Comparison of ENCODE assay signal across 21 cellular contexts in the genomic region with DNA sequence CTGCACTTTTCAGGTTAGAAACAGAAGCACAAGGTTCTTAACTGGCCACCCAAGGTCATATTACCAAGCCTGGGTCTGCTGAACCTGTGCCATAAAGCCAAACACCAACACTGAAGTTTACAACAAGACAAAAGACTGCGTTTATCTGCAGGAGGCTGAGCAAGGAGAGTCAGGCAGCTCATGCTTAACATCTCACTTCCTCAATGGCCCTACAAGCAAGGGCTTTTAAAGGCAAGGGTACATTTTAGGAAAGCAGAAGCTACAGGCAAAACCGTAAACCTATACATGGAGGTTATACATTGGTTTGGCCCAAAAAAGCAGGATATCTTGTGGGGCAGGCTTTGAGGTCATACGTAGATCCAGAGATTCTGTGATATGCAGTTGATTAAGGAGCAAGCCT.
DNase-seq lines count a peak whose midpoint lies in the region; ATAC-seq and TF ChIP-seq lines count a peak whose summit lies in the region.
"Had no signal": no experiment of that assay in that cellular context is flagged by ENCODE, and none has a peak within 500 bp of the region (broad histone marks: within the 10 kb centered on the region; RNA-seq: fewer than 3 reads in every experiment).

No MANE protein-coding gene starts in this region.

- H3K36me3 ChIP-seq in HUES48 (ENCODE audit: control insufficient read depth, insufficient read depth, low read length) = no peaks in the 10 kb centered on the region
- H3K36me3 ChIP-seq: breast epithelium, esophagus squamous epithelium, heart left ventricle, upper lobe of left lung had no signal

- TF ChIP-seq CTCF in brain (conservative IDR thresholded peaks at IDR 0.05) = no peak
- TF ChIP-seq CTCF in foreskin keratinocyte (conservative IDR thresholded peaks at IDR 0.05) = no peak

- H3K4me1 ChIP-seq in HUES48 (ENCODE audit: control insufficient read depth, insufficient read depth, low read length) (peaks cover 32% of the 10 kb centered on the region), foreskin keratinocyte (no peaks in the 10 kb centered on the region)
- H3K4me1 ChIP-seq: breast epithelium, esophagus squamous epithelium, upper lobe of left lung had no signal

- peaks cover 90% of the 10 kb centered on the region for H3K4me1 Mint-ChIP-seq in brain
- peaks cover 29 to 56% of the 10 kb centered on the region in 2 donors for H3K4me1 Mint-ChIP-seq in stimulated activated naive B cell treated with anti-CD40 and anti-IgM and Interleukin-4, amounts not matched to agents 10 μg/mL and 1 μg/mL and 100 μg/mL, for 72 hours
- peaks cover 19% of the 10 kb centered on the region for H3K4me1 Mint-ChIP-seq in T-helper 2 cell treated with Interferon-gamma antibody and Interleukin-4, amounts not matched to agents 5 μg/mL and 100 μg/mL, for 36 hours (ENCODE audit: low read depth)
- H3K4me1 Mint-ChIP-seq in activated naive CD4-positive, alpha-beta T cell treated with anti-CD3 and anti-CD28 coated beads for 36 hours (ENCODE audit: low read depth) = peaks cover 14% of the 10 kb centered on the region

- H3K27ac ChIP-seq in HUES48 (ENCODE audit: low read depth, low read length) (peak overlapping the region; percentile 68), foreskin keratinocyte (no peak overlapping the region)
- H3K27ac ChIP-seq: breast epithelium, esophagus squamous epithelium, GM23248, heart left ventricle, upper lobe of left lung had no signal

- ATAC-seq in stimulated activated naive B cell treated with anti-CD40 and anti-IgM and Interleukin-4, amounts not matched to agents 10 μg/mL and 1 μg/mL and 100 μg/mL, for 72 hours (replicated peaks) = peak; percentile 89 to 90
- ATAC-seq in foreskin keratinocyte = no peak
- ATAC-seq: heart left ventricle, natural killer cell had no signal

- DNase-seq in NOMO-1 treated with dmso at 0.1 percent for 144 hours (lab: John Stamatoyannopoulos, UW; ENCODE audit: unreplicated experiment) (peak; percentile 61), foreskin keratinocyte (no peak), SHP77 (lab: John Stamatoyannopoulos, UW) (no peak)
- peak; percentile 15 for DNase-seq in stimulated activated naive B cell treated with anti-CD40 and anti-IgM and Interleukin-4, amounts not matched to agents 10 μg/mL and 1 μg/mL and 100 μg/mL, for 72 hours
- DNase-seq in T-helper 2 cell treated with Interferon-gamma antibody and Interleukin-4, amounts not matched to agents 5 μg/mL and 100 μg/mL, for 36 hours (ENCODE audit: low spot score) = no peak
- no peak for DNase-seq in activated naive CD4-positive, alpha-beta T cell treated with anti-CD3 and anti-CD28 coated beads for 36 hours
- DNase-seq: activated CD4-positive, alpha-beta memory T cell treated with anti-CD3 and anti-CD28 coated beads for 36 hours; activated T-cell treated with anti-CD3 and anti-CD28 coated beads, Interleukin-2, amount 50 U/mL, for 24 hours; esophagus squamous epithelium; GM23248; heart left ventricle; mammary epithelial cell; natural killer cell; NCI-H1694; NCI-H524 treated with DMSO at 0.1 percent for 48 hours; SK-N-SH; stimulated activated naive CD4-positive, alpha-beta T cell; upper lobe of left lung had no signal

- 0 out of 2 replicates have a peak overlapping the region, but pooled peaks have one; percentile 45 for H3K4me3 ChIP-seq in HUES48 (ENCODE audit: low read depth, low read length)
- H3K4me3 ChIP-seq: breast epithelium, esophagus squamous epithelium, GM23248, heart left ventricle, upper lobe of left lung had no signal

- intact Hi-C loops in activated naive CD4-positive, alpha-beta T cell treated with anti-CD3 and anti-CD28 coated beads for 36 hours (cut with micrococcal nuclease) = no loop called here

- H3K27ac Mint-ChIP-seq in brain = peak overlapping the region; percentile 8 to 83 (median 59)
- no peak overlapping the region for H3K27ac Mint-ChIP-seq in stimulated activated naive B cell treated with anti-CD40 and anti-IgM and Interleukin-4, amounts not matched to agents 10 μg/mL and 1 μg/mL and 100 μg/mL, for 72 hours
- H3K27ac Mint-ChIP-seq in T-helper 2 cell treated with Interferon-gamma antibody and Interleukin-4, amounts not matched to agents 5 μg/mL and 100 μg/mL, for 36 hours = no peak overlapping the region
- H3K27ac Mint-ChIP-seq in activated naive CD4-positive, alpha-beta T cell treated with anti-CD3 and anti-CD28 coated beads for 36 hours = no peak overlapping the region
- H3K27ac Mint-ChIP-seq: activated CD4-positive, alpha-beta memory T cell treated with anti-CD3 and anti-CD28 coated beads for 36 hours; activated T-cell treated with anti-CD3 and anti-CD28 coated beads, Interleukin-2, amount 50 U/mL, for 24 hours; natural killer cell had no signal

- peaks cover 58% of the 10 kb centered on the region for H3K36me3 Mint-ChIP-seq in brain
- H3K36me3 Mint-ChIP-seq in stimulated activated naive B cell treated with anti-CD40 and anti-IgM and Interleukin-4, amounts not matched to agents 10 μg/mL and 1 μg/mL and 100 μg/mL, for 72 hours = no peaks in the 10 kb centered on the region
- H3K36me3 Mint-ChIP-seq in T-helper 2 cell treated with Interferon-gamma antibody and Interleukin-4, amounts not matched to agents 5 μg/mL and 100 μg/mL, for 36 hours (ENCODE audit: low read depth) = no peaks in the 10 kb centered on the region
- no peaks in the 10 kb centered on the region for H3K36me3 Mint-ChIP-seq in activated naive CD4-positive, alpha-beta T cell treated with anti-CD3 and anti-CD28 coated beads for 36 hours (ENCODE audit: low read depth)
- H3K36me3 Mint-ChIP-seq: activated CD4-positive, alpha-beta memory T cell treated with anti-CD3 and anti-CD28 coated beads for 36 hours; natural killer cell had no signal

- no peaks in the 10 kb centered on the region for H3K27me3 Mint-ChIP-seq in brain
- peaks cover 0 to 3% of the 10 kb centered on the region in 2 donors for H3K27me3 Mint-ChIP-seq in stimulated activated naive B cell treated with anti-CD40 and anti-IgM and Interleukin-4, amounts not matched to agents 10 μg/mL and 1 μg/mL and 100 μg/mL, for 72 hours
- no peaks in the 10 kb centered on the region for H3K27me3 Mint-ChIP-seq in T-helper 2 cell treated with Interferon-gamma antibody and Interleukin-4, amounts not matched to agents 5 μg/mL and 100 μg/mL, for 36 hours (ENCODE audit: low read depth)
- H3K27me3 Mint-ChIP-seq in activated naive CD4-positive, alpha-beta T cell treated with anti-CD3 and anti-CD28 coated beads for 36 hours (ENCODE audit: low read depth) = no peaks in the 10 kb centered on the region
- H3K27me3 Mint-ChIP-seq: activated CD4-positive, alpha-beta memory T cell treated with anti-CD3 and anti-CD28 coated beads for 36 hours; activated T-cell treated with anti-CD3 and anti-CD28 coated beads, Interleukin-2, amount 50 U/mL, for 24 hours had no signal

- peak overlapping the region; percentile 20; the same call in 1 of the 2 replicates for H3K9ac ChIP-seq in HUES48 (ENCODE audit: low read depth, low read length)
- H3K9ac ChIP-seq: GM23248, SK-N-SH had no signal

- CTCF ChIA-PET in activated naive CD4-positive, alpha-beta T cell treated with anti-CD3 and anti-CD28 coated beads for 36 hours (lab: Charles Lee) = interaction anchor here (1.1 to 1.7 kb wide), 3 partner anchors 10 to 73 kb away, joined by 3 to 8 read pairs (median 4); no protein-coding TSS in a partner anchor

- H3K4me3 Mint-ChIP-seq in brain = no peak overlapping the region
- H3K4me3 Mint-ChIP-seq in stimulated activated naive B cell treated with anti-CD40 and anti-IgM and Interleukin-4, amounts not matched to agents 10 μg/mL and 1 μg/mL and 100 μg/mL, for 72 hours = no peak overlapping the region
- no peak overlapping the region for H3K4me3 Mint-ChIP-seq in T-helper 2 cell treated with Interferon-gamma antibody and Interleukin-4, amounts not matched to agents 5 μg/mL and 100 μg/mL, for 36 hours
- H3K4me3 Mint-ChIP-seq in activated naive CD4-positive, alpha-beta T cell treated with anti-CD3 and anti-CD28 coated beads for 36 hours = no peak overlapping the region
- H3K4me3 Mint-ChIP-seq: activated CD4-positive, alpha-beta memory T cell treated with anti-CD3 and anti-CD28 coated beads for 36 hours; activated T-cell treated with anti-CD3 and anti-CD28 coated beads, Interleukin-2, amount 50 U/mL, for 24 hours; natural killer cell had no signal

- H3K27me3 ChIP-seq in HUES48 (ENCODE audit: control insufficient read depth, insufficient read depth, low read length) (no peaks in the 10 kb centered on the region), foreskin keratinocyte (no peaks in the 10 kb centered on the region)
- H3K27me3 ChIP-seq: breast epithelium, esophagus squamous epithelium, heart left ventricle, upper lobe of left lung had no signal

- H3K9me3 ChIP-seq in HUES48 (ENCODE audit: control insufficient read depth, insufficient read depth, low read length) = no peaks in the 10 kb centered on the region
- H3K9me3 ChIP-seq: breast epithelium, esophagus squamous epithelium, heart left ventricle, SK-N-SH, upper lobe of left lung had no signal

- peaks cover 0 to 2% (median 0%) of the 10 kb centered on the region in 5 experiments for H3K9me3 Mint-ChIP-seq in brain
- H3K9me3 Mint-ChIP-seq in stimulated activated naive B cell treated with anti-CD40 and anti-IgM and Interleukin-4, amounts not matched to agents 10 μg/mL and 1 μg/mL and 100 μg/mL, for 72 hours = no peaks in the 10 kb centered on the region
- H3K9me3 Mint-ChIP-seq in T-helper 2 cell treated with Interferon-gamma antibody and Interleukin-4, amounts not matched to agents 5 μg/mL and 100 μg/mL, for 36 hours = no peaks in the 10 kb centered on the region
- no peaks in the 10 kb centered on the region for H3K9me3 Mint-ChIP-seq in activated naive CD4-positive, alpha-beta T cell treated with anti-CD3 and anti-CD28 coated beads for 36 hours
- H3K9me3 Mint-ChIP-seq: activated CD4-positive, alpha-beta memory T cell treated with anti-CD3 and anti-CD28 coated beads for 36 hours; activated T-cell treated with anti-CD3 and anti-CD28 coated beads, Interleukin-2, amount 50 U/mL, for 24 hours; natural killer cell had no signal

Comparison
In these comparisons a context has a peak if more than half of its experiments do, and no peak if none do; other contexts are left out.
1. DNase-seq: peak in NOMO-1 treated with dmso at 0.1 percent for 144 hours (single experiment) and stimulated activated naive B cell treated with anti-CD40 and anti-IgM and Interleukin-4, amounts not matched to agents 10 μg/mL and 1 μg/mL and 100 μg/mL, for 72 hours (single experiment); none in foreskin keratinocyte (0 of 2), T-helper 2 cell treated with Interferon-gamma antibody and Interleukin-4, amounts not matched to agents 5 μg/mL and 100 μg/mL, for 36 hours (single experiment), SHP77 (0 of 2) and activated naive CD4-positive, alpha-beta T cell treated with anti-CD3 and anti-CD28 coated beads for 36 hours (single experiment).
2. H3K27ac Mint-ChIP-seq: peak in brain (5 of 5); none in stimulated activated naive B cell treated with anti-CD40 and anti-IgM and Interleukin-4, amounts not matched to agents 10 μg/mL and 1 μg/mL and 100 μg/mL, for 72 hours (single experiment), T-helper 2 cell treated with Interferon-gamma antibody and Interleukin-4, amounts not matched to agents 5 μg/mL and 100 μg/mL, for 36 hours (single experiment) and activated naive CD4-positive, alpha-beta T cell treated with anti-CD3 and anti-CD28 coated beads for 36 hours (single experiment).